ENCODE assay signal across 11 cellular contexts in genomic region chr2:241827394-241827793, GRCh38. TPM values are rescaled to one million over a fixed set of nuclear protein-coding genes. Genes with fewer than 3 reads are reported as not detected.
"Had no signal": no experiment of that assay in that cellular context is flagged by ENCODE, and none has a peak within 500 bp of the region (broad histone marks: within the 10 kb centered on the region; RNA-seq: fewer than 3 reads in every experiment).

No MANE protein-coding gene starts in this region.

- H3K27ac Mint-ChIP-seq: H9, HFFc6 had no signal

- H3K4me2 ChIP-seq: KMS-11 had no signal

- FAIRE-seq: H54 had no signal

- H3K27ac ChIP-seq: GM23248, HL-60, KMS-11 had no signal

- DNase-seq: GM23248, GOT3, H9, HCEC 1CT, HFFc6, IMR-90, KBM-7 had no signal

- H3K4me3 Mint-ChIP-seq: H9, HFFc6 had no signal

- H3K9ac ChIP-seq: GM23248, KMS-11 had no signal

- H2AFZ ChIP-seq: GM23248 had no signal

- H3K4me3 ChIP-seq: GM23248 had no signal

RNA-seq across cellular contexts. Expression of gene NEU4, which starts 18.4 kb away (rescaled TPM):
- total RNA-seq: GM23248, HT1080, IMR-90 had no signal
- polyA plus RNA-seq: GM23248, IMR-90 had no signal

RNA-seq across cellular contexts. Expression of gene PDCD1, which starts 31.3 kb away (rescaled TPM):
- total RNA-seq: GM23248, HFFc6, HT1080, IMR-90 had no signal
- polyA plus RNA-seq: GM23248, IMR-90 had no signal

RNA-seq across cellular contexts. Expression of gene RTP5, which starts 42.1 kb away (rescaled TPM):
- total RNA-seq: GM23248, H9, HFFc6, HT1080, IMR-90 had no signal
- polyA plus RNA-seq: GM23248, IMR-90 had no signal

RNA-seq across cellular contexts. Expression of gene GAL3ST2, which starts 50.8 kb away (rescaled TPM):
- total RNA-seq: GM23248, HT1080, IMR-90 had no signal
- polyA plus RNA-seq: GM23248 had no signal
